In genomic region chr10:4940909-4941308, GRCh38 we compare ENCODE assay signal across 9 cellular contexts. TPM values are rescaled to one million over a fixed set of nuclear protein-coding genes. Genes with fewer than 3 reads are reported as not detected.
DNase-seq lines count a peak whose midpoint lies in the region; ATAC-seq, FAIRE-seq and TF ChIP-seq lines count a peak whose summit lies in the region.
"Not testable (repeated sequence)": the region's sequence is repeated elsewhere in the genome, so short reads cannot be mapped to it uniquely, and the experiment has no call there.
"Had no signal": no experiment of that assay in that cellular context is flagged by ENCODE, and none has a peak within 500 bp of the region (broad histone marks: within the 10 kb centered on the region; RNA-seq: fewer than 3 reads in every experiment).

No MANE protein-coding gene starts in this region.

- H3K56ac ChIP-seq in mesendoderm (ENCODE audit: low read length) = not testable (repeated sequence)

- H2BK5ac ChIP-seq in mesendoderm (ENCODE audit: low read length) = not testable (repeated sequence)

- H3K4me1 ChIP-seq in ACC112 (ENCODE audit: control insufficient read depth, insufficient read depth, low read length, unreplicated experiment) (peaks cover 44% of the 10 kb centered on the region), adipocyte (ENCODE audit: control insufficient read depth, insufficient read depth, low read length) (peaks cover 64% of the 10 kb centered on the region), gastroesophageal sphincter (peaks cover 19 to 49% (median 27%) of the 10 kb centered on the region in 3 donors), keratinocyte (ENCODE audit: control insufficient read depth, extremely low read depth, insufficient read depth, low read length) (peaks cover 42% of the 10 kb centered on the region), suprapubic skin (peaks cover 42% of the 10 kb centered on the region), vagina (peaks cover 53% of the 10 kb centered on the region)
- not testable (repeated sequence) for H3K4me1 ChIP-seq in mesendoderm (ENCODE audit: control insufficient read depth, low read depth, low read length)

- not testable (repeated sequence) for H3K23ac ChIP-seq in mesendoderm (ENCODE audit: low read length)

- not testable (repeated sequence) for H4K5ac ChIP-seq in mesendoderm (ENCODE audit: low read length)

- not testable (repeated sequence) for TF ChIP-seq EP300 in gastroesophageal sphincter (IDR thresholded peaks at IDR 0.05); suprapubic skin (IDR thresholded peaks at IDR 0.05)

- peak overlapping the region; percentile 27 for H3K4ac ChIP-seq in mesendoderm (ENCODE audit: low read depth, low read length)

- peak overlapping the region; percentile 89 for H3K9ac ChIP-seq in adipocyte (ENCODE audit: low read length)
- not testable (repeated sequence) for H3K9ac ChIP-seq in keratinocyte (ENCODE audit: control insufficient read depth, extremely low read depth, insufficient read depth, low read length); mesendoderm (ENCODE audit: low read length)

- no CpG with 5 or more reads among the region's 2 CpGs for WGBS in gastroesophageal sphincter (ENCODE audit: low coverage in 1 of 2), 2 donors
- WGBS in mesendoderm (ENCODE audit: extremely low coverage, insufficient coverage, low lambda C conversion rate) = no CpG with 5 or more reads among the region's 2 CpGs
- WGBS in suprapubic skin = 100% methylated on average over 2 of the region's 2 CpGs

- intact Hi-C loops in vagina (cut with DNase I) = loop anchor here (5.0 kb wide), 1 partner anchor 76 kb away; no protein-coding TSS in a partner anchor

- not testable (repeated sequence) for FAIRE-seq in keratinocyte (lab: Jason Lieb, UNC)

- H3K4me2 ChIP-seq in keratinocyte (ENCODE audit: control insufficient read depth, extremely low read depth, insufficient read depth, low read depth, low read length); mesendoderm (ENCODE audit: low read length): not testable (repeated sequence)

- not testable (repeated sequence) for H3K9me1 ChIP-seq in keratinocyte (ENCODE audit: control insufficient read depth, extremely low read depth, insufficient read depth, low read length)

- H2AFZ ChIP-seq in ACC112 (ENCODE audit: low read length, unreplicated experiment); keratinocyte (ENCODE audit: control insufficient read depth, low read length): not testable (repeated sequence)

- TF ChIP-seq CTCF in gastroesophageal sphincter (IDR thresholded peaks at IDR 0.05); keratinocyte (optimal IDR thresholded peaks at IDR 0.05 in 1 of 3, IDR thresholded peaks at IDR 0.05 in 1 of 3, conservative IDR thresholded peaks at IDR 0.05 in 1 of 3; ENCODE audit: extremely low read depth in 1 of 3, insufficient read depth in 2 of 3, low read length in 3 of 3); suprapubic skin (IDR thresholded peaks at IDR 0.05); vagina (IDR thresholded peaks at IDR 0.05): not testable (repeated sequence)

- H3K79me2 ChIP-seq in ACC112 (ENCODE audit: control insufficient read depth, insufficient read depth, low read length, unreplicated experiment); keratinocyte (ENCODE audit: control insufficient read depth, insufficient read depth, low read length); mesendoderm (ENCODE audit: control insufficient read depth, insufficient read depth, low read length): not testable (repeated sequence)

- not testable (repeated sequence) for H3K9me3 ChIP-seq in adipocyte (ENCODE audit: control insufficient read depth, low read length); gastroesophageal sphincter; keratinocyte (ENCODE audit: control insufficient read depth, low read depth, low read length); suprapubic skin; vagina

- H4K20me1 ChIP-seq in keratinocyte (ENCODE audit: control insufficient read depth, extremely low read depth, insufficient read depth, low read length) = not testable (repeated sequence)

- not testable (repeated sequence) for H3K27me3 ChIP-seq in ACC112 (ENCODE audit: insufficient read depth, low read length); adipocyte (replicated peaks; ENCODE audit: control insufficient read depth, insufficient read depth, low read length); gastroesophageal sphincter; keratinocyte (ENCODE audit: control insufficient read depth, extremely low read depth, insufficient read depth, low read length); mesendoderm (ENCODE audit: insufficient read depth, low read length, poor library complexity); suprapubic skin; vagina

- not testable (repeated sequence) for DNase-seq in adipocyte (ENCODE audit: low read depth); keratinocyte (ENCODE audit: low read depth, low spot score); mesendoderm; suprapubic skin (ENCODE audit: low spot score in 2 of 2); vagina (ENCODE audit: extremely low spot score in 2 of 2)

- not testable (repeated sequence) for ATAC-seq in gastroesophageal sphincter

- H3K4me3 ChIP-seq in ACC112 (ENCODE audit: low read depth, low read length); adipocyte (ENCODE audit: low read length); gastroesophageal sphincter; keratinocyte (ENCODE audit: control insufficient read depth in 2 of 3, extremely low read depth in 1 of 3, insufficient read depth in 2 of 3, low read depth in 1 of 3, low read length in 3 of 3); mesendoderm (ENCODE audit: low read length); suprapubic skin; vagina: not testable (repeated sequence)

- H3K36me3 ChIP-seq in ACC112 (ENCODE audit: insufficient read depth, low read length); adipocyte (ENCODE audit: control insufficient read depth, insufficient read depth, low read length, severe bottlenecking); gastroesophageal sphincter; keratinocyte (ENCODE audit: control insufficient read depth in 2 of 2, extremely low read depth in 1 of 2, insufficient read depth in 2 of 2, low read length in 2 of 2); mesendoderm (ENCODE audit: control insufficient read depth, insufficient read depth, low read length); suprapubic skin; vagina: not testable (repeated sequence)

- peak overlapping the region; percentile 25 for H3K18ac ChIP-seq in mesendoderm (ENCODE audit: low read length)

- H3K27ac ChIP-seq in ACC112 (ENCODE audit: low read depth, low read length) (0 out of 2 replicates have a peak overlapping the region, but pooled peaks have one; percentile 64), cingulate gyrus (ENCODE audit: low read depth, low read length) (peak overlapping the region; percentile 40), gastroesophageal sphincter (peak overlapping the region; percentile 66 to 81 (median 74)), keratinocyte (ENCODE audit: control insufficient read depth, insufficient read depth, low read length) (peak overlapping the region; percentile 58), suprapubic skin (peak overlapping the region; percentile 79), vagina (peak overlapping the region; percentile 79)
- not testable (repeated sequence) for H3K27ac ChIP-seq in mesendoderm (ENCODE audit: low read depth, low read length)

- H4K8ac ChIP-seq in mesendoderm (ENCODE audit: low read depth, low read length) = not testable (repeated sequence)

- H2BK120ac ChIP-seq in mesendoderm (ENCODE audit: low read depth, low read length) = not testable (repeated sequence)

- not testable (repeated sequence) for H2BK15ac ChIP-seq in mesendoderm (replicated peaks; ENCODE audit: low read depth)

- not testable (repeated sequence) for H2AK5ac ChIP-seq in mesendoderm (ENCODE audit: low read length)

- dilution Hi-C loops in keratinocyte (cut with MboI; ENCODE audit: extremely low pct_ligation_motif_present, low sequenced_read_pairs) = not testable (repeated sequence)

- TF ChIP-seq POLR2A in gastroesophageal sphincter (IDR thresholded peaks at IDR 0.05); suprapubic skin (IDR thresholded peaks at IDR 0.05); vagina (IDR thresholded peaks at IDR 0.05): not testable (repeated sequence)

- not testable (repeated sequence) for H3K79me1 ChIP-seq in mesendoderm (ENCODE audit: low read length)

RNA-seq across cellular contexts. Expression of gene AKR1C1, which starts 22.3 kb away (rescaled TPM):
- total RNA-seq in gastroesophageal sphincter = 100 to 1,000 TPM in 3 of 4 donors, 10 to 100 TPM in 1; 81.9 to 307 (median 222) TPM
- 19.5 to 33.9 TPM (median 28.1 TPM) in 3 replicates for polyA plus RNA-seq in keratinocyte
- 19.3 TPM for polyA plus RNA-seq in keratinocyte (2011; ENCODE audit: low read depth)
- polyA plus RNA-seq in keratinocyte (2011; cell fraction: cytosol; rRNA removed) = 25.1 and 37.8 TPM in 2 replicates
- polyA plus RNA-seq in keratinocyte (2011; cell fraction: nucleus; rRNA removed) = 30.1 and 33.5 TPM in 2 replicates
- polyA plus RNA-seq in keratinocyte (2012; ENCODE audit: low replicate concordance) = 9.3 and 37.8 TPM in 2 replicates
- 8.8 to 26.9 TPM (median 23.3 TPM) in 3 replicates for polyA minus RNA-seq in keratinocyte
- polyA minus RNA-seq in keratinocyte (2011; cell fraction: cytosol; rRNA and poly(A)+ RNA removed) = 6.9 TPM
- 14.8 and 37.4 TPM in 2 replicates for polyA minus RNA-seq in keratinocyte (2011; cell fraction: nucleus; rRNA and poly(A)+ RNA removed)
- 0.76 TPM for polyA plus RNA-seq in mesendoderm (2013, experiment 1 of 2)
- polyA plus RNA-seq in mesendoderm (2013, experiment 2 of 2) = 0.84 TPM
- 10 to 100 TPM; 23.3 to 61.7 (median 32.6) TPM for total RNA-seq in suprapubic skin
- 73.7 TPM for total RNA-seq in vagina
- polyA plus RNA-seq: IgD-negative memory B cell had no signal
